Comparison of ENCODE assay signal across 1 cellular context in the genomic region with DNA sequence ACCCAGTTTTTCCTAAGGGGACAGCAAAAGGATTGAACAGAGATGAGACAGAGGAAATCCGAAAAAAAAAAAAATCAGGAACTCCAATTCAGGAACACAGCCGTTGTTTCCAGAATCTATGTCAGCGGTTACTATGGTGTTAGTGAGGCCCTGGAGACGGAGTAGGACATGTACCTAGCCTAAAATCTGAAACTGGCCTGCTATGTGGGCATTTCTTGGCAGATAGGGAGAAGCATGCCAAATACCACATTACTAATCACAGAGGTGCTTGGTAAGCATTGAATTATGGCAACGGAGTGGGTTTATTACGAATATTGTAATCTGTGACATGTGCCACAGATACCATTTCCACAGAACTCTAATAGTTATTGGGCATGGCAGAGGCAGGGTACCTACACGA.
A peak's percentile ranks its signal among the peaks of the same experiment; 100 is the strongest.
TF ChIP-seq lines count a peak whose summit lies in the region.

No MANE protein-coding gene starts in this region.

TF ChIP-seq in SK-N-SH, 30 proteins besides CTCF, POLR2A, EP300 and RAD21 (continued from another document):
- peak; percentile 66 for TF ChIP-seq NFIC (IDR thresholded peaks at IDR 0.05; ENCODE audit: borderline replicate concordance)
- TF ChIP-seq RXRA (IDR thresholded peaks at IDR 0.05; ENCODE audit: borderline replicate concordance, low read depth): no peak
